16 cellular contexts compared by ENCODE assay signal in genomic region chr5:140570488-140570887, GRCh38. TPM values are rescaled to one million over a fixed set of nuclear protein-coding genes. Genes with fewer than 3 reads are reported as not detected.
DNase-seq lines count a peak whose midpoint lies in the region; ATAC-seq and TF ChIP-seq lines count a peak whose summit lies in the region.
"Had no signal": no experiment of that assay in that cellular context is flagged by ENCODE, and none has a peak within 500 bp of the region (broad histone marks: within the 10 kb centered on the region; RNA-seq: fewer than 3 reads in every experiment).

No MANE protein-coding gene starts in this region.

- H3K36me3 ChIP-seq in duodenal mucosa (ENCODE audit: control insufficient read depth in 1 of 2, insufficient read depth in 2 of 2, low read length in 2 of 2) (peaks cover 9 to 29% of the 10 kb centered on the region in 2 donors), skeletal muscle tissue (ENCODE audit: control insufficient read depth in 3 of 3, insufficient read depth in 3 of 3, low read length in 3 of 3) (peaks cover 18 to 26% (median 23%) of the 10 kb centered on the region in 3 donors)
- H3K36me3 ChIP-seq: uterus had no signal

- H3K27ac ChIP-seq in duodenal mucosa (ENCODE audit: low read depth, low read length) (peak overlapping the region; percentile 11), skeletal muscle tissue (ENCODE audit: low read depth, low read length) (peak overlapping the region; percentile 93)
- H3K27ac ChIP-seq: GM23248 had no signal

- peaks cover 46% of the 10 kb centered on the region for H3K4me1 Mint-ChIP-seq in activated CD8-positive, alpha-beta memory T cell treated with anti-CD3 and anti-CD28 coated beads, Interleukin-2, amount 10 ng/mL, durations not matched to agents 7 days and 5 days
- peaks cover 26% of the 10 kb centered on the region for H3K4me1 Mint-ChIP-seq in Calu3 (ENCODE audit: low read depth, unreplicated experiment)

- no peak for ATAC-seq in activated CD8-positive, alpha-beta memory T cell treated with anti-CD3 and anti-CD28 coated beads, Interleukin-2, amount 10 ng/mL, durations not matched to agents 7 days and 5 days

- no peak for DNase-seq in activated CD8-positive, alpha-beta memory T cell treated with anti-CD3 and anti-CD28 coated beads, Interleukin-2, amount 10 ng/mL, durations not matched to agents 7 days and 5 days
- no peak for DNase-seq in activated CD8-positive, alpha-beta memory T cell treated with anti-CD3 and anti-CD28 coated beads for 24 hours
- DNase-seq in Calu3 (no peak), NCI-H226 (no peak), kidney tubule cell (ENCODE audit: low spot score) (no peak), NCI-H1048 (lab: John Stamatoyannopoulos, UW) (no peak)
- DNase-seq: activated CD4-positive, CD25-positive, alpha-beta regulatory T cell treated with anti-CD3 and anti-CD28 coated beads, Interleukin-2, amount 50 U/mL, for 72 hours; activated gamma-delta T cell; GM23248; NCI-H2081; RPMI8226; stimulated activated CD4-positive, alpha-beta T cell treated with anti-CD3 and anti-CD28 coated beads, Interleukin-1b, Interleukin-23, amount 100 ng/mL, for 48 hours; uterus had no signal

- H3K9me3 Mint-ChIP-seq in activated CD8-positive, alpha-beta memory T cell treated with anti-CD3 and anti-CD28 coated beads, Interleukin-2, amount 10 ng/mL, durations not matched to agents 7 days and 5 days (ENCODE audit: low read depth) = no peaks in the 10 kb centered on the region
- H3K9me3 Mint-ChIP-seq in Calu3 (ENCODE audit: low read depth, unreplicated experiment) = no peaks in the 10 kb centered on the region

- H3K4me1 ChIP-seq in duodenal mucosa (ENCODE audit: control insufficient read depth in 1 of 2, insufficient read depth in 2 of 2, low read length in 2 of 2) (peaks cover 34 to 44% of the 10 kb centered on the region in 2 donors), skeletal muscle tissue (ENCODE audit: control insufficient read depth in 3 of 3, insufficient read depth in 3 of 3, low read length in 3 of 3) (peaks cover 67 to 85% (median 76%) of the 10 kb centered on the region in 3 donors)

- intact Hi-C loops in Calu3 (cut with micrococcal nuclease; ENCODE audit: unreplicated experiment) = loop anchor here (10.0 kb wide), 1 partner anchor 154 kb away; no protein-coding TSS in a partner anchor

- CTCF ChIA-PET in activated CD8-positive, alpha-beta memory T cell treated with anti-CD3 and anti-CD28 coated beads, Interleukin-2, amount 10 ng/mL, durations not matched to agents 7 days and 5 days (lab: Charles Lee) = interaction anchor here (1.3 to 1.8 kb wide), 4 partner anchors 65 to 207 kb away, joined by 3 to 8 read pairs (median 6); partner anchors contain the start of genes IK and NDUFA2
- CTCF ChIA-PET in Calu3 (lab: Charles Lee) = no interaction called here

- no peak overlapping the region for H3K9ac ChIP-seq in duodenal mucosa (ENCODE audit: low read depth in 1 of 2, low read length in 2 of 2)
- peak overlapping the region in 1 of 3 donors; percentile 17 for H3K9ac ChIP-seq in skeletal muscle tissue (ENCODE audit: low read depth in 1 of 3, low read length in 3 of 3)
- H3K9ac ChIP-seq: GM23248 had no signal

- H3K27me3 Mint-ChIP-seq in activated CD8-positive, alpha-beta memory T cell treated with anti-CD3 and anti-CD28 coated beads, Interleukin-2, amount 10 ng/mL, durations not matched to agents 7 days and 5 days = no peaks in the 10 kb centered on the region
- H3K27me3 Mint-ChIP-seq in Calu3 (ENCODE audit: unreplicated experiment) = no peaks in the 10 kb centered on the region

- H3K4me3 Mint-ChIP-seq in activated CD8-positive, alpha-beta memory T cell treated with anti-CD3 and anti-CD28 coated beads, Interleukin-2, amount 10 ng/mL, durations not matched to agents 7 days and 5 days = peak overlapping the region; percentile 29
- no peak overlapping the region for H3K4me3 Mint-ChIP-seq in Calu3 (ENCODE audit: low read depth, unreplicated experiment)

- BruUV-seq in Calu3 (replicated peaks; lab: Mats Ljungman, UMichigan) = no TSS peak

- H3K27me3 ChIP-seq in duodenal mucosa (ENCODE audit: control insufficient read depth in 1 of 2, insufficient read depth in 2 of 2, low read length in 2 of 2) = no peaks in the 10 kb centered on the region
- H3K27me3 ChIP-seq in skeletal muscle tissue (ENCODE audit: control insufficient read depth in 3 of 3, insufficient read depth in 3 of 3, low read length in 3 of 3) = no peaks in the 10 kb centered on the region
- H3K27me3 ChIP-seq: uterus had no signal

- peaks cover 34% of the 10 kb centered on the region for H3K36me3 Mint-ChIP-seq in activated CD8-positive, alpha-beta memory T cell treated with anti-CD3 and anti-CD28 coated beads, Interleukin-2, amount 10 ng/mL, durations not matched to agents 7 days and 5 days
- H3K36me3 Mint-ChIP-seq in Calu3 (ENCODE audit: insufficient read depth, unreplicated experiment) = peaks cover 12% of the 10 kb centered on the region

- H3K4me3 ChIP-seq in duodenal mucosa (ENCODE audit: low read depth in 1 of 2, low read length in 2 of 2) = no peak overlapping the region
- H3K4me3 ChIP-seq in skeletal muscle tissue (ENCODE audit: low read length in 3 of 3) = no peak overlapping the region
- H3K4me3 ChIP-seq: GM23248, uterus had no signal

- TF ChIP-seq CTCF in Calu3 (IDR thresholded peaks at IDR 0.05; ENCODE audit: unreplicated experiment) = no peak

- peak overlapping the region; percentile 96 for H3K27ac Mint-ChIP-seq in activated CD8-positive, alpha-beta memory T cell treated with anti-CD3 and anti-CD28 coated beads, Interleukin-2, amount 10 ng/mL, durations not matched to agents 7 days and 5 days
- peak overlapping the region; percentile 33 for H3K27ac Mint-ChIP-seq in Calu3 (ENCODE audit: unreplicated experiment)

- H3K9me3 ChIP-seq in duodenal mucosa (ENCODE audit: control insufficient read depth in 1 of 2, low read length in 2 of 2) (no peaks in the 10 kb centered on the region), skeletal muscle tissue (ENCODE audit: control insufficient read depth in 3 of 3, low read length in 3 of 3) (no peaks in the 10 kb centered on the region)
- H3K9me3 ChIP-seq: uterus had no signal

RNA-seq across cellular contexts. Expression of gene SLC35A4, which starts 5.9 kb away (rescaled TPM):
- total RNA-seq in activated CD8-positive, alpha-beta memory T cell treated with anti-CD3 and anti-CD28 coated beads, Interleukin-2, amount 10 ng/mL, durations not matched to agents 7 days and 5 days = 100 to 1,000 TPM; 100 to 101 TPM
- total RNA-seq in Calu3 (2022) (80.6 and 93.6 TPM in 2 replicates), skeletal muscle tissue (7.3 TPM)

RNA-seq across cellular contexts. Expression of gene APBB3, which starts 6.1 kb away (rescaled TPM):
- 10 to 100 TPM; 20.0 to 24.8 TPM for total RNA-seq in activated CD8-positive, alpha-beta memory T cell treated with anti-CD3 and anti-CD28 coated beads, Interleukin-2, amount 10 ng/mL, durations not matched to agents 7 days and 5 days
- total RNA-seq in Calu3 (2022) = 15.1 and 15.7 TPM in 2 replicates
- 7.3 TPM for total RNA-seq in skeletal muscle tissue

RNA-seq across cellular contexts. Expression of gene SRA1, which starts 13.2 kb away (rescaled TPM):
- 10 to 100 TPM; 37.9 to 47.3 TPM for total RNA-seq in activated CD8-positive, alpha-beta memory T cell treated with anti-CD3 and anti-CD28 coated beads, Interleukin-2, amount 10 ng/mL, durations not matched to agents 7 days and 5 days
- 29.5 and 33.0 TPM in 2 replicates for total RNA-seq in Calu3 (2022)
- 15.1 TPM for total RNA-seq in skeletal muscle tissue

RNA-seq across cellular contexts. Expression of gene EIF4EBP3, which starts 23.0 kb away (rescaled TPM):
- 1 to 10 TPM; 7.4 to 9.0 TPM for total RNA-seq in activated CD8-positive, alpha-beta memory T cell treated with anti-CD3 and anti-CD28 coated beads, Interleukin-2, amount 10 ng/mL, durations not matched to agents 7 days and 5 days
- total RNA-seq in Calu3 (2022) (14.1 and 18.8 TPM in 2 replicates), skeletal muscle tissue (not detected)
- total RNA-seq: M059J had no signal
